ENCODE assay signal across 1 cellular context in genomic region chr7:139829654-139830130, GRCh38.
TF ChIP-seq lines count a peak whose summit lies in the region.

No MANE protein-coding gene starts in this region.

TF ChIP-seq in GM23338, 12 proteins besides CTCF, POLR2A, EP300 and RAD21 (continued from another document):
- TF ChIP-seq, protein P1, sequence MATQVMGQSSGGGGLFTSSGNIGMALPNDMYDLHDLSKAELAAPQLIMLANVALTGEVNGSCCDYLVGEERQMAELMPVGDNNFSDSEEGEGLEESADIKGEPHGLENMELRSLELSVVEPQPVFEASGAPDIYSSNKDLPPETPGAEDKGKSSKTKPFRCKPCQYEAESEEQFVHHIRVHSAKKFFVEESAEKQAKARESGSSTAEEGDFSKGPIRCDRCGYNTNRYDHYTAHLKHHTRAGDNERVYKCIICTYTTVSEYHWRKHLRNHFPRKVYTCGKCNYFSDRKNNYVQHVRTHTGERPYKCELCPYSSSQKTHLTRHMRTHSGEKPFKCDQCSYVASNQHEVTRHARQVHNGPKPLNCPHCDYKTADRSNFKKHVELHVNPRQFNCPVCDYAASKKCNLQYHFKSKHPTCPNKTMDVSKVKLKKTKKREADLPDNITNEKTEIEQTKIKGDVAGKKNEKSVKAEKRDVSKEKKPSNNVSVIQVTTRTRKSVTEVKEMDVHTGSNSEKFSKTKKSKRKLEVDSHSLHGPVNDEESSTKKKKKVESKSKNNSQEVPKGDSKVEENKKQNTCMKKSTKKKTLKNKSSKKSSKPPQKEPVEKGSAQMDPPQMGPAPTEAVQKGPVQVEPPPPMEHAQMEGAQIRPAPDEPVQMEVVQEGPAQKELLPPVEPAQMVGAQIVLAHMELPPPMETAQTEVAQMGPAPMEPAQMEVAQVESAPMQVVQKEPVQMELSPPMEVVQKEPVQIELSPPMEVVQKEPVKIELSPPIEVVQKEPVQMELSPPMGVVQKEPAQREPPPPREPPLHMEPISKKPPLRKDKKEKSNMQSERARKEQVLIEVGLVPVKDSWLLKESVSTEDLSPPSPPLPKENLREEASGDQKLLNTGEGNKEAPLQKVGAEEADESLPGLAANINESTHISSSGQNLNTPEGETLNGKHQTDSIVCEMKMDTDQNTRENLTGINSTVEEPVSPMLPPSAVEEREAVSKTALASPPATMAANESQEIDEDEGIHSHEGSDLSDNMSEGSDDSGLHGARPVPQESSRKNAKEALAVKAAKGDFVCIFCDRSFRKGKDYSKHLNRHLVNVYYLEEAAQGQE (IDR thresholded peaks at IDR 0.05; ENCODE audit: unreplicated experiment) = no peak
- TF ChIP-seq ZNF114 (CRISPR knock-in tag; IDR thresholded peaks at IDR 0.05) (no peak), ZNF331 (CRISPR knock-in tag; IDR thresholded peaks at IDR 0.05; ENCODE audit: low read depth) (no peak), CREB1 (CRISPR knock-in tag; IDR thresholded peaks at IDR 0.05; ENCODE audit: low read depth) (no peak)
